16 cellular contexts compared by ENCODE assay signal in genomic region chr15:68149059-68149458, GRCh38. TPM values are rescaled to one million over a fixed set of nuclear protein-coding genes. Genes with fewer than 3 reads are reported as not detected.
DNase-seq lines count a peak whose midpoint lies in the region; FAIRE-seq and TF ChIP-seq lines count a peak whose summit lies in the region.
"Had no signal": no experiment of that assay in that cellular context is flagged by ENCODE, and none has a peak within 500 bp of the region (broad histone marks: within the 10 kb centered on the region; RNA-seq: fewer than 3 reads in every experiment).

No MANE protein-coding gene starts in this region.

- H4K20me1 ChIP-seq in astrocyte (ENCODE audit: insufficient read depth, low read length) = peaks cover 17% of the 10 kb centered on the region

- CTCF ChIA-PET in CD8-positive, alpha-beta memory T cell (lab: Charles Lee) = interaction anchor here (1.1 kb wide), 1 partner anchor 285 kb away, joined by 4 read pairs; no protein-coding TSS in a partner anchor

- H3K4me3 Mint-ChIP-seq in CD8-positive, alpha-beta memory T cell = no peak overlapping the region
- no peak overlapping the region for H3K4me3 Mint-ChIP-seq in astrocyte (ENCODE audit: unreplicated experiment)
- H3K4me3 Mint-ChIP-seq: nephron had no signal

- no peak for TF ChIP-seq POLR2A in GM12891 (IDR thresholded peaks at IDR 0.05; ENCODE audit: low read depth, low read length)

- H3K56ac ChIP-seq in mesendoderm (ENCODE audit: low read length) = no peak overlapping the region

- no peak for DNase-seq in CD8-positive, alpha-beta memory T cell
- peak; percentile 45 for DNase-seq in HS-5 (ENCODE audit: low read depth)
- DNase-seq in astrocyte (ENCODE audit: low read depth) = peak; percentile 70
- DNase-seq in mesendoderm = peak; percentile 27
- DNase-seq in GM12891 (ENCODE audit: insufficient read length, low spot score) = no peak
- DNase-seq in WERI-Rb-1 = no peak
- DNase-seq in medulla oblongata (ENCODE audit: extremely low spot score) = no peak
- DNase-seq in COLO668 (lab: John Stamatoyannopoulos, UW; ENCODE audit: unreplicated experiment) = no peak
- DNase-seq: activated CD4-positive, alpha-beta T cell treated with anti-CD3 and anti-CD28 coated beads for 1 hour; left colon; NCI-H2029; testis had no signal

- H3K4me3 ChIP-seq in CD8-positive, alpha-beta memory T cell (ENCODE audit: low read length) = no peak overlapping the region
- no peak overlapping the region for H3K4me3 ChIP-seq in astrocyte (ENCODE audit: insufficient read depth, low read depth, low read length)
- H3K4me3 ChIP-seq in mesendoderm (ENCODE audit: low read length) = no peak overlapping the region
- no peak overlapping the region for H3K4me3 ChIP-seq in WERI-Rb-1 (ENCODE audit: low read depth, low read length)
- H3K4me3 ChIP-seq: K562, SJSA1, testis had no signal

- H3K23ac ChIP-seq in mesendoderm (ENCODE audit: low read length) = no peak overlapping the region

- H3K9me3 ChIP-seq in CD8-positive, alpha-beta memory T cell (ENCODE audit: low read length) = no peaks in the 10 kb centered on the region
- H3K9me3 ChIP-seq in astrocyte (ENCODE audit: insufficient read depth, low read depth, low read length) (no peaks in the 10 kb centered on the region), WERI-Rb-1 (ENCODE audit: severe bottlenecking) (no peaks in the 10 kb centered on the region)
- H3K9me3 ChIP-seq: SJSA1, testis had no signal

- H3K9me3 Mint-ChIP-seq in CD8-positive, alpha-beta memory T cell = no peaks in the 10 kb centered on the region
- H3K9me3 Mint-ChIP-seq in astrocyte (ENCODE audit: unreplicated experiment) = no peaks in the 10 kb centered on the region
- H3K9me3 Mint-ChIP-seq: nephron had no signal

- H3K18ac ChIP-seq in mesendoderm (ENCODE audit: low read length) = no peak overlapping the region

- peak overlapping the region; percentile 28 for H3K4me2 ChIP-seq in astrocyte (ENCODE audit: low read length)
- H3K4me2 ChIP-seq in mesendoderm (ENCODE audit: low read length) = no peak overlapping the region

- no peaks in the 10 kb centered on the region for H3K36me3 ChIP-seq in CD8-positive, alpha-beta memory T cell (ENCODE audit: insufficient read depth, low read length)
- H3K36me3 ChIP-seq in astrocyte (ENCODE audit: insufficient read depth, low read length) (no peaks in the 10 kb centered on the region), mesendoderm (ENCODE audit: control insufficient read depth, insufficient read depth, low read length) (no peaks in the 10 kb centered on the region), WERI-Rb-1 (peaks cover 34% of the 10 kb centered on the region)

- TF ChIP-seq CTCF in astrocyte (IDR thresholded peaks at IDR 0.05; ENCODE audit: insufficient read depth, low read depth, low read length) (no peak), WERI-Rb-1 (IDR thresholded peaks at IDR 0.05; ENCODE audit: low read depth, low read length) (no peak)

- no peak overlapping the region for H2AFZ ChIP-seq in astrocyte (ENCODE audit: low read depth, low read length)

- no peaks in the 10 kb centered on the region for H3K4me1 ChIP-seq in CD8-positive, alpha-beta memory T cell (ENCODE audit: insufficient read depth, low read length)
- H3K4me1 ChIP-seq in astrocyte (ENCODE audit: insufficient read depth, low read length) (peaks cover 3% of the 10 kb centered on the region), mesendoderm (ENCODE audit: control insufficient read depth, low read depth, low read length) (no peaks in the 10 kb centered on the region)
- H3K4me1 ChIP-seq: testis had no signal

- peaks cover 3% of the 10 kb centered on the region for H3K79me2 ChIP-seq in astrocyte (ENCODE audit: insufficient read depth, low read length)
- H3K79me2 ChIP-seq in mesendoderm (ENCODE audit: control insufficient read depth, insufficient read depth, low read length) = no peaks in the 10 kb centered on the region

- no peaks in the 10 kb centered on the region for H3K27me3 Mint-ChIP-seq in CD8-positive, alpha-beta memory T cell
- no peaks in the 10 kb centered on the region for H3K27me3 Mint-ChIP-seq in astrocyte (ENCODE audit: low read depth, unreplicated experiment)

- no peak overlapping the region for H2BK5ac ChIP-seq in mesendoderm (ENCODE audit: low read length)

- FAIRE-seq in astrocyte (lab: Jason Lieb, UNC) (no peak), GM12891 (lab: Jason Lieb, UNC) (no peak)
- FAIRE-seq: D721Med, K562 had no signal

- no peak overlapping the region for H2AK5ac ChIP-seq in mesendoderm (ENCODE audit: low read length)

- H3K27me3 ChIP-seq in CD8-positive, alpha-beta memory T cell (ENCODE audit: insufficient read depth, low read length, poor library complexity, severe bottlenecking) = no peaks in the 10 kb centered on the region
- H3K27me3 ChIP-seq in astrocyte (ENCODE audit: insufficient read depth, low read length) = no peaks in the 10 kb centered on the region
- no peaks in the 10 kb centered on the region for H3K27me3 ChIP-seq in mesendoderm (ENCODE audit: insufficient read depth, low read length, poor library complexity)
- no peaks in the 10 kb centered on the region for H3K27me3 ChIP-seq in WERI-Rb-1 (ENCODE audit: insufficient read depth, low read depth, severe bottlenecking)
- H3K27me3 ChIP-seq: SJSA1, testis had no signal

- H4K5ac ChIP-seq in mesendoderm (ENCODE audit: low read length) = no peak overlapping the region

- H2BK120ac ChIP-seq in mesendoderm (ENCODE audit: low read depth, low read length) = no peak overlapping the region

- no peak overlapping the region for H4K8ac ChIP-seq in mesendoderm (ENCODE audit: low read depth, low read length)

- H3K9ac ChIP-seq in astrocyte (ENCODE audit: low read length) (no peak overlapping the region), mesendoderm (ENCODE audit: low read length) (no peak overlapping the region)

- peaks cover 26 to 34% (median 31%) of the 10 kb centered on the region in 3 donors for H3K4me1 Mint-ChIP-seq in CD8-positive, alpha-beta memory T cell
- H3K4me1 Mint-ChIP-seq in astrocyte (ENCODE audit: low read depth, unreplicated experiment) = peaks cover 10% of the 10 kb centered on the region

- POLR2A ChIA-PET in CD8-positive, alpha-beta memory T cell (lab: Charles Lee) = no interaction called here

- H2BK15ac ChIP-seq in mesendoderm (replicated peaks; ENCODE audit: low read depth) = no peak overlapping the region

- no peak overlapping the region for H3K27ac ChIP-seq in CD8-positive, alpha-beta memory T cell (ENCODE audit: low read depth, low read length)
- H3K27ac ChIP-seq in astrocyte (ENCODE audit: low read depth, low read length) (no peak overlapping the region), mesendoderm (ENCODE audit: low read depth, low read length) (no peak overlapping the region), WERI-Rb-1 (no peak overlapping the region)
- H3K27ac ChIP-seq: SJSA1, testis had no signal

- H3K36me3 Mint-ChIP-seq in CD8-positive, alpha-beta memory T cell = peaks cover 0 to 56% (median 24%) of the 10 kb centered on the region in 3 donors
- H3K36me3 Mint-ChIP-seq in astrocyte (ENCODE audit: low read depth, unreplicated experiment) = peaks cover 5% of the 10 kb centered on the region

- H3K79me1 ChIP-seq in mesendoderm (ENCODE audit: low read length) = no peaks in the 10 kb centered on the region

- H3K27ac Mint-ChIP-seq in CD8-positive, alpha-beta memory T cell = peak overlapping the region in 5 of 8 donors; percentile 4 to 69 (median 30)
- no peak overlapping the region for H3K27ac Mint-ChIP-seq in astrocyte (ENCODE audit: unreplicated experiment)
- H3K27ac Mint-ChIP-seq: nephron had no signal

- WGBS in mesendoderm (ENCODE audit: extremely low coverage, insufficient coverage, low lambda C conversion rate) = no CpG with 5 or more reads among the region's 1 CpG

- H3K4ac ChIP-seq in mesendoderm (ENCODE audit: low read depth, low read length) = no peak overlapping the region

TF ChIP-seq in GM12891, 5 proteins besides CTCF, POLR2A, EP300 and RAD21:
- TF ChIP-seq POLR2AphosphoS5 (IDR thresholded peaks at IDR 0.05; ENCODE audit: low read depth, low read length) = no peak
- TF ChIP-seq SPI1 (IDR thresholded peaks at IDR 0.05; ENCODE audit: low read depth, low read length) = no peak
- no peak for TF ChIP-seq POU2F2 (IDR thresholded peaks at IDR 0.05; ENCODE audit: low read depth, low read length)
- no peak for TF ChIP-seq PAX5 (IDR thresholded peaks at IDR 0.05; ENCODE audit: insufficient read depth, low read length, severe bottlenecking)
- TF ChIP-seq TAF1 (IDR thresholded peaks at IDR 0.05; ENCODE audit: low read depth, low read length) = no peak

RNA-seq across cellular contexts. Expression of gene CALML4, which starts 56.1 kb away (rescaled TPM):
- total RNA-seq in CD8-positive, alpha-beta memory T cell = 1 to 10 TPM; 4.9 to 6.4 TPM
- polyA plus RNA-seq in CD8-positive, alpha-beta memory T cell = 0.40 TPM
- 0.26 and 0.91 TPM in 2 replicates for total RNA-seq in astrocyte
- 9.8 TPM for polyA plus RNA-seq in mesendoderm (2013, experiment 1 of 2)
- 10.0 TPM for polyA plus RNA-seq in mesendoderm (2013, experiment 2 of 2)
- 2.8 TPM for polyA plus RNA-seq in GM12891 (2012; ENCODE audit: low read depth, missing spikeins)

Comparison
In these comparisons a context has a peak if more than half of its experiments do, and no peak if none do; other contexts are left out.
1. DNase-seq: peak in HS-5 (single experiment), astrocyte (single experiment) and mesendoderm (single experiment); none in CD8-positive, alpha-beta memory T cell (0 of 5), GM12891 (single experiment), WERI-Rb-1 (single experiment), medulla oblongata (single experiment) and COLO668 (single experiment).